In the genomic region with DNA sequence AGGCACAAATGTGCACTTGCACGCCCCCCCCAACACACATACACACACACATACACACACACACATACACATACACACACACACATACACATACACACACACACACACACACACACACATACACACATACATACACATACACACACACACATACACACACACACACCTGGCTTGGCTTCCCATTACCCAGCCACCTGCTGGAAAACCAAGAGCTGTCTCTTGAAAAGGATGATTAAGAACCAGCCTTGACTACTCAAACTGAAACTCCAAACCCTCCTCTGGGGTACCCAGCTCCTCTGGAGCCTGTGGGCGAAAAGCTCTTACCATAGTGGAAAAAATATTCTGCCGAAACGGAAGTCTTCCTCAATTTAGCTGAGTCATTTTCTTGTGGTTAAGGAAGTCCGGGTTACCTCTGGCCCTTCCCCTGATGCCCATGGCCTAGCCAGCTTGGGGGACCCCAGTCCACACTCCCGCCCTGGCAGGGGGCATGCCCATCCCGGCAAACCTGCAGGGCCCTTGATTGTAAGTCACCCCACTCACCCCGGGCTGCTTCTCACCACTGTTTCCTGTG, we compare ENCODE assay signal across 9 cellular contexts. TPM values are rescaled to one million over a fixed set of nuclear protein-coding genes. Genes with fewer than 3 reads are reported as not detected.
DNase-seq lines count a peak whose midpoint lies in the region; ATAC-seq lines count a peak whose summit lies in the region.
"Had no signal": no experiment of that assay in that cellular context is flagged by ENCODE, and none has a peak within 500 bp of the region (broad histone marks: within the 10 kb centered on the region; RNA-seq: fewer than 3 reads in every experiment).

No MANE protein-coding gene starts in this region.

- peaks cover 8% of the 10 kb centered on the region for H3K4me1 Mint-ChIP-seq in activated naive CD8-positive, alpha-beta T cell treated with anti-CD3 and anti-CD28 coated beads, Interleukin-2, amount 10 ng/mL, durations not matched to agents 7 days and 5 days

- 72% methylated on average over 8 of the region's 8 CpGs for WGBS in mesenchymal stem cell

- peak; percentile 22 for DNase-seq in stimulated activated naive CD4-positive, alpha-beta T cell treated with Interleukin-2 at 50 U/mL for 16 hours (lab: John Stamatoyannopoulos, UW)
- DNase-seq in stimulated activated naive CD4-positive, alpha-beta T cell (lab: John Stamatoyannopoulos, UW) = no peak
- no peak for DNase-seq in activated naive CD8-positive, alpha-beta T cell treated with anti-CD3 and anti-CD28 coated beads, Interleukin-2, amount 10 ng/mL, durations not matched to agents 7 days and 5 days
- DNase-seq in mesenchymal stem cell (no peak), COLO829 (ENCODE audit: low spot score) (no peak), middle frontal gyrus (ENCODE audit: extremely low spot score, low spot score) (no peak), KG1 (lab: John Stamatoyannopoulos, UW) (no peak)

- H3K18ac ChIP-seq in mesenchymal stem cell (ENCODE audit: low read depth in 1 of 2, low read length in 2 of 2) = no peak overlapping the region

- peaks cover 32% of the 10 kb centered on the region for H3K4me1 ChIP-seq in mesenchymal stem cell (ENCODE audit: control insufficient read depth, insufficient read depth, low read depth, low read length)

- H3K4me3 ChIP-seq in mesenchymal stem cell (ENCODE audit: insufficient read depth in 1 of 2, low read depth in 1 of 2, low read length in 2 of 2) = no peak overlapping the region
- H3K4me3 ChIP-seq: SK-N-MC had no signal

- H3K27me3 ChIP-seq in mesenchymal stem cell (ENCODE audit: control insufficient read depth in 1 of 2, insufficient read depth in 1 of 2, low read length in 2 of 2) = peaks cover 0 to 14% of the 10 kb centered on the region in 2 experiments

- no peak overlapping the region for H3K14ac ChIP-seq in mesenchymal stem cell (ENCODE audit: low read length in 2 of 2)

- no peak overlapping the region for H3K27ac ChIP-seq in mesenchymal stem cell (ENCODE audit: low read length, poor library complexity, severe bottlenecking)
- H3K27ac ChIP-seq: SK-N-MC had no signal

- no peak overlapping the region for H2AFZ ChIP-seq in mesenchymal stem cell (ENCODE audit: low read depth, low read length)

- H3K23ac ChIP-seq in mesenchymal stem cell (ENCODE audit: low read length in 2 of 2) = no peak overlapping the region

- no peak overlapping the region for H2AK5ac ChIP-seq in mesenchymal stem cell (ENCODE audit: low read length, severe bottlenecking)

- peak overlapping the region; percentile 7 for H3K4me3 Mint-ChIP-seq in activated naive CD8-positive, alpha-beta T cell treated with anti-CD3 and anti-CD28 coated beads, Interleukin-2, amount 10 ng/mL, durations not matched to agents 7 days and 5 days

- H2BK5ac ChIP-seq in mesenchymal stem cell (ENCODE audit: low read depth, low read length, poor library complexity, severe bottlenecking) = no peak overlapping the region

- no peaks in the 10 kb centered on the region for H3K9me3 ChIP-seq in mesenchymal stem cell (ENCODE audit: control insufficient read depth, low read length)

- peak overlapping the region; percentile 3 for H3K27ac Mint-ChIP-seq in activated naive CD8-positive, alpha-beta T cell treated with anti-CD3 and anti-CD28 coated beads, Interleukin-2, amount 10 ng/mL, durations not matched to agents 7 days and 5 days

- no peak overlapping the region for H4K91ac ChIP-seq in mesenchymal stem cell (ENCODE audit: low read length)

- ATAC-seq in HG03378 (IDR thresholded peaks at IDR 0.05; ENCODE audit: unreplicated experiment) = peak; percentile 92
- ATAC-seq in activated naive CD8-positive, alpha-beta T cell treated with anti-CD3 and anti-CD28 coated beads, Interleukin-2, amount 10 ng/mL, durations not matched to agents 7 days and 5 days (ENCODE audit: low read depth) = peak; percentile 77

- H3K9ac ChIP-seq in mesenchymal stem cell (ENCODE audit: low read length) = no peak overlapping the region

- no peaks in the 10 kb centered on the region for H3K36me3 ChIP-seq in mesenchymal stem cell (ENCODE audit: control insufficient read depth in 1 of 2, insufficient read depth in 2 of 2, low read depth in 1 of 2, low read length in 2 of 2)

- H3K27me3 Mint-ChIP-seq in activated naive CD8-positive, alpha-beta T cell treated with anti-CD3 and anti-CD28 coated beads, Interleukin-2, amount 10 ng/mL, durations not matched to agents 7 days and 5 days = peaks cover 4% of the 10 kb centered on the region

- H4K8ac ChIP-seq in mesenchymal stem cell (ENCODE audit: low read length) = no peak overlapping the region

- H3K9me3 Mint-ChIP-seq in activated naive CD8-positive, alpha-beta T cell treated with anti-CD3 and anti-CD28 coated beads, Interleukin-2, amount 10 ng/mL, durations not matched to agents 7 days and 5 days = no peaks in the 10 kb centered on the region

- no peak overlapping the region for H3K4ac ChIP-seq in mesenchymal stem cell (ENCODE audit: low read depth in 1 of 2, low read length in 2 of 2)

- no peak overlapping the region for H3K4me2 ChIP-seq in mesenchymal stem cell (ENCODE audit: low read length, poor library complexity, severe bottlenecking)

- H2BK120ac ChIP-seq in mesenchymal stem cell (ENCODE audit: low read depth, low read length) = no peak overlapping the region

- no peaks in the 10 kb centered on the region for H3K79me1 ChIP-seq in mesenchymal stem cell (replicated peaks; ENCODE audit: low read length, poor library complexity, severe bottlenecking)

- no peaks in the 10 kb centered on the region for H3K36me3 Mint-ChIP-seq in activated naive CD8-positive, alpha-beta T cell treated with anti-CD3 and anti-CD28 coated beads, Interleukin-2, amount 10 ng/mL, durations not matched to agents 7 days and 5 days

- no peak overlapping the region for H2BK15ac ChIP-seq in mesenchymal stem cell (ENCODE audit: low read depth, poor library complexity, severe bottlenecking)

- POLR2A ChIA-PET in activated naive CD8-positive, alpha-beta T cell treated with anti-CD3 and anti-CD28 coated beads, Interleukin-2, amount 10 ng/mL, durations not matched to agents 7 days and 5 days (lab: Charles Lee) = interaction anchor here (0.8 kb wide), 1 partner anchor 12 kb away, joined by 5 read pairs; no protein-coding TSS in a partner anchor

- H2BK12ac ChIP-seq in mesenchymal stem cell (ENCODE audit: low read length in 2 of 2) = no peak overlapping the region

RNA-seq across cellular contexts. Expression of a gene that starts 21.9 kb away (rescaled TPM):
- total RNA-seq in activated naive CD8-positive, alpha-beta T cell treated with anti-CD3 and anti-CD28 coated beads, Interleukin-2, amount 10 ng/mL, durations not matched to agents 7 days and 5 days = 1 to 10 TPM; 1.6 to 1.9 TPM
- 0.03 TPM for polyA plus RNA-seq in mesenchymal stem cell (2013, experiment 1 of 2)
- 0.07 TPM for polyA plus RNA-seq in mesenchymal stem cell (2013, experiment 2 of 2)

RNA-seq across cellular contexts. Expression of a gene that starts 54.8 kb away (rescaled TPM):
- total RNA-seq in activated naive CD8-positive, alpha-beta T cell treated with anti-CD3 and anti-CD28 coated beads, Interleukin-2, amount 10 ng/mL, durations not matched to agents 7 days and 5 days = not detected
- 0.14 TPM for polyA plus RNA-seq in mesenchymal stem cell (2013, experiment 1 of 2)
- polyA plus RNA-seq in mesenchymal stem cell (2013, experiment 2 of 2) = 0.18 TPM
